In the genomic region with DNA sequence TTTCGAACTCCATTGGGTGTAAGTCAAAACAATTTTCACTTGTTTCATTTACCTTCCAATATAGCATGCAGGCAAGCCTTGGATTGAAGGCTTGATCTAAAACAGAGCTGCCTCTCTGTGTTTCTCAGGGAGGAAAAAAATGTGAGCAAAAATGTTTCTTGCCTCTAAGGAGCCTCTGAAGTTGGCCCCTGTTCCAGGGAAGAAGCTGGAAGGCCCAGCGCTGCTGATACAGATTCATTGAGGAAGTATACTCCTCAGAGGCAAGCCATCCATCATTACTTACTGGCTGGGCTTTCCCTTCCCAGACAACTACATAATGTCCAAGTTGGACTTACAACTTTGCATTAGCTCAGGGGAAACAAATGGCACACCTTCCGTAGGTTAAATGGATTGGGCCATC, we compare ENCODE assay signal across 31 cellular contexts.
"Had no signal": no experiment of that assay in that cellular context is flagged by ENCODE, and none has a peak within 500 bp of the region (broad histone marks: within the 10 kb centered on the region; RNA-seq: fewer than 3 reads in every experiment).

No MANE protein-coding gene starts in this region.

- H3K4me1 ChIP-seq: body of pancreas, breast epithelium had no signal

- ATAC-seq: activated CD8-positive, alpha-beta T cell treated with anti-CD3 and anti-CD28 coated beads for 36 hours; activated naive CD8-positive, alpha-beta T cell treated with anti-CD3 and anti-CD28 coated beads, Interleukin-2, amount 50 U/mL, for 24 hours; activated T-cell treated with anti-CD3 and anti-CD28 coated beads, Interleukin-2, amount 50 U/mL, for 4 hours; activated T-cell treated with anti-CD3 and anti-CD28 coated beads, Interleukin-2, amount 50 U/mL, for 72 hours; activated T-helper 17 cell treated with anti-CD3 and anti-CD28 coated beads, Interleukin-2, amount 50 U/mL, for 72 hours; body of pancreas had no signal

- H3K27me3 ChIP-seq: body of pancreas, brain microvascular endothelial cell, breast epithelium had no signal

- DNase-seq: activated B cell treated with CpG ODN at 0.5 μM for 24 hours; activated CD4-positive, alpha-beta memory T cell treated with anti-CD3 and anti-CD28 coated beads for 36 hours; activated CD4-positive, alpha-beta T cell treated with anti-CD3 and anti-CD28 coated beads for 4 hours; activated CD4-positive, alpha-beta T cell treated with anti-CD3 and anti-CD28 coated beads, Interleukin-2, amount 10 ng/mL, durations not matched to agents 24 days and 14 days; activated CD4-positive, alpha-beta T cell treated with anti-CD3 and anti-CD28 coated beads, Interleukin-2, amount 50 U/mL, for 1 hour; activated CD4-positive, alpha-beta T cell treated with anti-CD3 and anti-CD28 coated beads, Interleukin-2, amount 50 U/mL, for 4 hours; activated CD4-positive, CD25-positive, alpha-beta regulatory T cell treated with anti-CD3 and anti-CD28 coated beads, Interleukin-2, amount 50 U/mL, for 72 hours; activated CD8-positive, alpha-beta memory T cell treated with anti-CD3 and anti-CD28 coated beads, Interleukin-2, amount 50 U/mL, for 4 hours; activated CD8-positive, alpha-beta T cell treated with anti-CD3 and anti-CD28 coated beads for 36 hours; activated effector memory CD4-positive, alpha-beta T cell treated with Interleukin-2 at 50 U/mL for 16 hours; activated gamma-delta T cell; activated naive CD4-positive, alpha-beta T cell treated with anti-CD3 and anti-CD28 coated beads, Interleukin-2, amount 10 ng/mL, durations not matched to agents 7 days and 5 days; activated naive CD4-positive, alpha-beta T cell treated with Interleukin-2 at 50 U/mL for 16 hours; activated naive CD8-positive, alpha-beta T cell treated with anti-CD3 and anti-CD28 coated beads, Interleukin-2, amount 10 ng/mL, durations not matched to agents 7 days and 5 days; activated naive CD8-positive, alpha-beta T cell treated with anti-CD3 and anti-CD28 coated beads, Interleukin-2, amount 50 U/mL, for 24 hours; activated T-cell treated with anti-CD3 and anti-CD28 coated beads for 4 hours; activated T-cell treated with anti-CD3 and anti-CD28 coated beads, Interleukin-2, amount 50 U/mL, for 1 hour; activated T-cell treated with anti-CD3 and anti-CD28 coated beads, Interleukin-2, amount 50 U/mL, for 4 hours; activated T-cell treated with anti-CD3 and anti-CD28 coated beads, Interleukin-2, amount 50 U/mL, for 72 hours; amygdala; anterior cingulate cortex; body of pancreas; brain microvascular endothelial cell; central memory CD4-positive, alpha-beta T cell; SW 1271; T-helper 1 cell; T-helper 2 cell; T-helper 9 cell had no signal

- H3K4me3 ChIP-seq: body of pancreas, breast epithelium had no signal

- H3K27ac ChIP-seq: body of pancreas, brain microvascular endothelial cell, breast epithelium, VCaP had no signal

- H3K36me3 ChIP-seq: brain microvascular endothelial cell, breast epithelium had no signal

- H3K9me3 ChIP-seq: body of pancreas, breast epithelium had no signal
